ENCODE assay signal across 21 cellular contexts in the genomic region with DNA sequence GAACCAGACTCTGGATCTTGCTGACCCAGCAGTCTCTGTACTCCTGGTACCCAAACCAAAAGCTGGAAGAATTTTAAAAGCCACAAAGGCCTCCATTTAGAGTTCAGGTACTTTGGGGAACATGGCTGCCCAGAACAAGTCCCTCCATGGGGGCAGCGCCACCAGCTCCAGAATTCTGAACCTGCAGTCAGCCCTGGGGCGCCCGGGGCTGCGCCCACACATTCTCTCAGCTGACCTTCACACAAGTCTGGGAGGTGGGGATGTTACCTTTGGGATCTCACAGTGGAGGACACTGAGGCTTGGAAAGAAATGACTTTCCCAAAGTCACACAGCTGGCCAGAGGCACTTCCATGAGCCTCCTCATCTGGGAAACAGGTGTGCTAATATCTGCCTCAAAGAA.
"Had no signal": no experiment of that assay in that cellular context is flagged by ENCODE, and none has a peak within 500 bp of the region (broad histone marks: within the 10 kb centered on the region; RNA-seq: fewer than 3 reads in every experiment).

No MANE protein-coding gene starts in this region.

- H3K4me2 ChIP-seq: KMS-11, SK-N-SH had no signal

- H3K4me3 ChIP-seq: Peyer's patch, SJSA1 had no signal

- H3K9ac ChIP-seq: KMS-11, SK-N-SH had no signal

- H3K9me3 ChIP-seq: Peyer's patch, SJSA1, SK-N-SH had no signal

- H3K27me3 ChIP-seq: Peyer's patch had no signal

- DNase-seq: Karpas-422, MM.1S, MV-4-11, NCI-H1092, NCI-H1105, NCI-H1417 treated with DMSO at 0.1 percent for 48 hours, NCI-H1436 treated with DMSO at 0.1 percent for 48 hours, NCI-H187 treated with DMSO at 0.1 percent for 48 hours, NCI-H2171 treated with DMSO at 0.1 percent for 48 hours, NCI-H510A treated with DMSO at 0.1 percent for 48 hours, NCI-H526 treated with DMSO at 0.1 percent for 48 hours, NCI-H774, OCI-M1, PC-3, Peyer's patch, Right ventricle myocardium superior, SHP77 treated with DMSO at 0.1 percent for 48 hours, SW 1271 had no signal

- H3K36me3 ChIP-seq: Peyer's patch, SJSA1 had no signal

- H3K4me1 ChIP-seq: Peyer's patch, SJSA1 had no signal

- H3K27ac ChIP-seq: KMS-11, Peyer's patch, SJSA1 had no signal
